1 cellular context compared by ENCODE assay signal in genomic region chr2:217955881-217956493, GRCh38.
TF ChIP-seq lines count a peak whose summit lies in the region.

No MANE protein-coding gene starts in this region.

TF ChIP-seq in HepG2, 621 proteins besides CTCF, POLR2A, EP300 and RAD21:
- TF ChIP-seq, protein P1, sequence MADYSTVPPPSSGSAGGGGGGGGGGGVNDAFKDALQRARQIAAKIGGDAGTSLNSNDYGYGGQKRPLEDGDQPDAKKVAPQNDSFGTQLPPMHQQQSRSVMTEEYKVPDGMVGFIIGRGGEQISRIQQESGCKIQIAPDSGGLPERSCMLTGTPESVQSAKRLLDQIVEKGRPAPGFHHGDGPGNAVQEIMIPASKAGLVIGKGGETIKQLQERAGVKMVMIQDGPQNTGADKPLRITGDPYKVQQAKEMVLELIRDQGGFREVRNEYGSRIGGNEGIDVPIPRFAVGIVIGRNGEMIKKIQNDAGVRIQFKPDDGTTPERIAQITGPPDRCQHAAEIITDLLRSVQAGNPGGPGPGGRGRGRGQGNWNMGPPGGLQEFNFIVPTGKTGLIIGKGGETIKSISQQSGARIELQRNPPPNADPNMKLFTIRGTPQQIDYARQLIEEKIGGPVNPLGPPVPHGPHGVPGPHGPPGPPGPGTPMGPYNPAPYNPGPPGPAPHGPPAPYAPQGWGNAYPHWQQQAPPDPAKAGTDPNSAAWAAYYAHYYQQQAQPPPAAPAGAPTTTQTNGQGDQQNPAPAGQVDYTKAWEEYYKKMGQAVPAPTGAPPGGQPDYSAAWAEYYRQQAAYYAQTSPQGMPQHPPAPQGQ (CRISPR knock-in tag; IDR thresholded peaks at IDR 0.05; ENCODE audit: borderline replicate concordance) = no peak
- no peak for TF ChIP-seq SMC3 (IDR thresholded peaks at IDR 0.05; ENCODE audit: low read length)
- TF ChIP-seq HNRNPK (IDR thresholded peaks at IDR 0.05; ENCODE audit: low read depth, low read length, poor library complexity, severe bottlenecking) = no peak
- TF ChIP-seq ZNF30 (CRISPR knock-in tag; IDR thresholded peaks at IDR 0.05) = no peak
- TF ChIP-seq ZFYVE20 (CRISPR knock-in tag; IDR thresholded peaks at IDR 0.05; ENCODE audit: borderline replicate concordance, low read depth) = no peak
- TF ChIP-seq REXO4 (CRISPR knock-in tag; IDR thresholded peaks at IDR 0.05; ENCODE audit: borderline replicate concordance) = no peak
- no peak for TF ChIP-seq PLRG1 (conservative IDR thresholded peaks at IDR 0.05)
- no peak for TF ChIP-seq ZNF761 (CRISPR knock-in tag; conservative IDR thresholded peaks at IDR 0.05)
- TF ChIP-seq ZNF224 (CRISPR knock-in tag; IDR thresholded peaks at IDR 0.05) = no peak
- TF ChIP-seq KLF11 (CRISPR knock-in tag; IDR thresholded peaks at IDR 0.05) = no peak
- no peak for TF ChIP-seq ZNF569 (CRISPR knock-in tag; IDR thresholded peaks at IDR 0.05; ENCODE audit: borderline replicate concordance)
- no peak for TF ChIP-seq NAIF1 (CRISPR knock-in tag; IDR thresholded peaks at IDR 0.05; ENCODE audit: borderline replicate concordance)
- TF ChIP-seq RXRA (CRISPR knock-in tag; IDR thresholded peaks at IDR 0.05) = no peak
- TF ChIP-seq, protein P2, sequence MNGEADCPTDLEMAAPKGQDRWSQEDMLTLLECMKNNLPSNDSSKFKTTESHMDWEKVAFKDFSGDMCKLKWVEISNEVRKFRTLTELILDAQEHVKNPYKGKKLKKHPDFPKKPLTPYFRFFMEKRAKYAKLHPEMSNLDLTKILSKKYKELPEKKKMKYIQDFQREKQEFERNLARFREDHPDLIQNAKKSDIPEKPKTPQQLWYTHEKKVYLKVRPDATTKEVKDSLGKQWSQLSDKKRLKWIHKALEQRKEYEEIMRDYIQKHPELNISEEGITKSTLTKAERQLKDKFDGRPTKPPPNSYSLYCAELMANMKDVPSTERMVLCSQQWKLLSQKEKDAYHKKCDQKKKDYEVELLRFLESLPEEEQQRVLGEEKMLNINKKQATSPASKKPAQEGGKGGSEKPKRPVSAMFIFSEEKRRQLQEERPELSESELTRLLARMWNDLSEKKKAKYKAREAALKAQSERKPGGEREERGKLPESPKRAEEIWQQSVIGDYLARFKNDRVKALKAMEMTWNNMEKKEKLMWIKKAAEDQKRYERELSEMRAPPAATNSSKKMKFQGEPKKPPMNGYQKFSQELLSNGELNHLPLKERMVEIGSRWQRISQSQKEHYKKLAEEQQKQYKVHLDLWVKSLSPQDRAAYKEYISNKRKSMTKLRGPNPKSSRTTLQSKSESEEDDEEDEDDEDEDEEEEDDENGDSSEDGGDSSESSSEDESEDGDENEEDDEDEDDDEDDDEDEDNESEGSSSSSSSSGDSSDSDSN (CRISPR knock-in tag; IDR thresholded peaks at IDR 0.05) = no peak
